Comparison of ENCODE assay signal across 8 cellular contexts in the genomic region with DNA sequence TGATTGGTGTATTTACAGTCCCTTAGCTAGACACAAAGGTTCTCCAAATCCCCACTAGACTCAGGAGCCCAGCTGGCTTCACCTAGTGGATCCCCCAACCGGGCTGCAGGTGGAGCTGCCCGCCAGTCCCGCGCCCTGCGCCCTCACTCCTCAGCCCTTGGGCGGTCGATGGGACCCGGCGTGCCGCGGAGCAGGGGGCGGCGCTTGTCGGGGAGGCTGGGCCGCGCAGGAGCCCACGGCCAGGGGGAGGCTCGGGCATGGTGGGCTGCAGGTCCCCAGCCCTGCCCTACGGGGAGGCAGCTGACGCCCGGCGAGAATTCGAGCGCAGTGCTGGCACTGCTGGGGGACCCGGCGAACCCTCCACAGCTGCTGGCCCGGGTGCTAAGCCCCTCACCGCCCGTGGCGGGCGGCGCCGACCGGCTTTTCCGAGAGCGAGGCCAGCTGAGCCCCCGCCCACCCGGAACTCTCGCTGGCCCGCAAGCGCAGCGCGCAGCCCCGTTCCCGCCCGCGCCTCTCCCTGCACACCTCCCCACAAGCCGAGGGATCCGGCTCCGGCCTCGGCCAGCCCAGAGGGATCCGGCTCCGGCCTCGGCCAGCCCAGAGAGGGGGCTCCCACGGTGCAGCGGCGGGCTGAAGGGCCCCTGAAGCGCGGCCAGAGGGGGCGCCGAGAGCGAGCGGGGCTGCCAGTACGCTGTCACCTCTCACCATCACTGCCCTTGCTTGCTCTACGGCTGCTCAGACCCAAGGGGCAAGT. TPM values are rescaled to one million over a fixed set of nuclear protein-coding genes. Genes with fewer than 3 reads are reported as not detected.
DNase-seq lines count a peak whose midpoint lies in the region; ATAC-seq, FAIRE-seq and TF ChIP-seq lines count a peak whose summit lies in the region.

No MANE protein-coding gene starts in this region.

- H3K27me3 ChIP-seq in esophagus (ENCODE audit: control insufficient read depth in 1 of 2, insufficient read depth in 2 of 2, low read length in 2 of 2) (peaks cover 0 to 4% of the 10 kb centered on the region in 2 donors), pancreas (no peaks in the 10 kb centered on the region)

- peaks cover 0 to 5% of the 10 kb centered on the region in 2 donors for H3K4me1 ChIP-seq in esophagus (ENCODE audit: control insufficient read depth in 2 of 2, insufficient read depth in 2 of 2, low read length in 1 of 2)
- H3K4me1 ChIP-seq in pancreas: no peaks in the 10 kb centered on the region

- ATAC-seq in pancreas (peak in 3 of 4 donors; percentile 64 to 74 (median 71)), GM18858 (IDR thresholded peaks at IDR 0.05; ENCODE audit: unreplicated experiment) (no peak), HG03457 (IDR thresholded peaks at IDR 0.05; ENCODE audit: unreplicated experiment) (no peak), GM21576 (IDR thresholded peaks at IDR 0.05; ENCODE audit: unreplicated experiment) (no peak)

- DNase-seq in DMS114 treated with DMSO at 0.1 percent for 48 hours (lab: John Stamatoyannopoulos, UW; ENCODE audit: unreplicated experiment) (peak; percentile 17), NCI-H526 (lab: John Stamatoyannopoulos, UW) (peak; percentile 27 to 77), pancreas (peak in 1 of 6 donors; percentile 66)
- no peak for DNase-seq in activated CD4-positive, CD25-positive, alpha-beta regulatory T cell (lab: John Stamatoyannopoulos, UW)

- WGBS in esophagus, 2 donors: 6 to 9% methylated on average over 61 to 65 of the region's 65 CpGs
- WGBS in pancreas, 2 donors: 4 to 15% methylated on average over 51 to 65 of the region's 65 CpGs

- H3K27ac ChIP-seq in esophagus (ENCODE audit: low read depth in 2 of 2, low read length in 1 of 2) (no peak overlapping the region), pancreas (no peak overlapping the region)

- no peaks in the 10 kb centered on the region for H3K9me3 ChIP-seq in esophagus (ENCODE audit: control insufficient read depth in 2 of 2, insufficient read depth in 1 of 2, low read depth in 1 of 2, low read length in 1 of 2)
- no peaks in the 10 kb centered on the region for H3K9me3 ChIP-seq in pancreas

- H3K4me3 ChIP-seq in esophagus (ENCODE audit: low read depth in 1 of 2, low read length in 2 of 2): peak overlapping the region; percentile 18 to 40
- H3K4me3 ChIP-seq in pancreas: peak overlapping the region in 3 of 4 donors; percentile 7 to 30 (median 21)

- FAIRE-seq in pancreas (lab: Jason Lieb, UNC): no peak

- peaks cover 0 to 4% of the 10 kb centered on the region in 2 donors for H3K36me3 ChIP-seq in esophagus (ENCODE audit: control insufficient read depth in 2 of 2, insufficient read depth in 2 of 2, low read length in 1 of 2)
- H3K36me3 ChIP-seq in pancreas: no peaks in the 10 kb centered on the region

- TF ChIP-seq CTCF in pancreas (IDR thresholded peaks at IDR 0.05): no peak

- intact Hi-C loops in pancreas (cut with DNase I): no loop called here

RNA-seq across cellular contexts. Expression of a gene that starts 39.4 kb away (rescaled TPM):
- polyA plus RNA-seq in esophagus (1 to 10 TPM; 4.6 to 8.2 TPM), pancreas (10 to 100 TPM; 14.9 to 28.7 TPM)
- total RNA-seq in pancreas: 10 to 100 TPM; 10.2 to 17.2 (median 14.2) TPM

Comparison
In these comparisons a context has a peak if more than half of its experiments do, and no peak if none do; other contexts are left out.
1. DNase-seq: peak in DMS114 treated with DMSO at 0.1 percent for 48 hours (single experiment) and NCI-H526 (2 of 2); none in activated CD4-positive, CD25-positive, alpha-beta regulatory T cell (0 of 4).
2. ATAC-seq: peak in pancreas (3 of 4); none in GM18858 (single experiment), HG03457 (single experiment) and GM21576 (single experiment).